In the genomic region with DNA sequence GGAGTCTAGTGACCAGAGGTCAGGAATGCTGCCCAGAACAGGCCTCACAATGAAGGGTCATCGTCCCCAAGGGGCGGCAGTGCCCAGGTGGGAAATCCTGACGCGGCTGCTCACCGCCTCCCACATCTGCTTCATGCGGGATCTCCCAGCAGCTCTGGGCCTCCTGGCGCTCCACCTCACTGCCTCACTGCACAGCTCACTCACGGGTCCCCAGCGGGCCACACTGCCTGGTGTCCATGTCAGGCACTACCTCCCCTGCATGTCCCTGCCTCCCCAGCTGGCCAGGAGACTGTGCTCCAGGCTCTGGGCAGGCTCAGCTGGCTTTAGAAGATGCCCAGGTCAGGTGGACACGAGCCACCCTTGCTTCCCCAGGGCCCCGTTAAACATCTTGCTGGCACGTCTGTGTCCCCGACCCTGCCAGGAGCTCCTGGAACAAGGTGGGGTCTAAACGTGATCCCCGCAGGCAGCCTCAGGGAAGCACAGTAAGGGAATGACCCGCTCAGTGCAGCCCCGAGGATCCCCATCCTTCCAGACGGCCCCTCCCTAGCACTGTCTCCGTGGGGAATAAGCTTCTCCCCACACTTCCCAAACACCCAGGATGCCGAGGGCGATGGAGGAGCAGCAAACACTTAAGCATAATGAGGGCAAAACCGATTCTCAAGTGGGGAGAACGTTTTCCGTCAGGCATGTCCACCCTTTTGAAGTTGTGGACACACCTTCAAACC, we compare ENCODE assay signal across 20 cellular contexts.
"Had no signal": no experiment of that assay in that cellular context is flagged by ENCODE, and none has a peak within 500 bp of the region (broad histone marks: within the 10 kb centered on the region; RNA-seq: fewer than 3 reads in every experiment).

No MANE protein-coding gene starts in this region.

- DNase-seq: activated B cell treated with CpG ODN at 0.5 μM for 24 hours; activated CD4-positive, alpha-beta T cell treated with anti-CD3 and anti-CD28 coated beads for 4 hours; activated CD4-positive, alpha-beta T cell treated with anti-CD3 and anti-CD28 coated beads, Interleukin-2, amount 50 U/mL, for 48 hours; activated effector memory CD4-positive, alpha-beta T cell treated with anti-CD3 and anti-CD28 coated beads, Interleukin-2, amount 50 U/mL, for 16 hours; activated naive CD4-positive, alpha-beta T cell treated with anti-CD3 and anti-CD28 coated beads, Interleukin-2, amount 10 ng/mL, durations not matched to agents 7 days and 5 days; activated T-cell treated with anti-CD3 and anti-CD28 coated beads, Interleukin-2, amount 50 U/mL, for 72 hours; cortex of kidney; endodermal cell; esophagus squamous epithelium; gastrocnemius medialis; hippocampal formation; kidney glomerular epithelial cell; mesenchymal stem cell; stimulated activated CD4-positive, alpha-beta T cell treated with anti-CD3 and anti-CD28 coated beads, Interleukin-2, amount 100 ng/mL, for 48 hours; stimulated activated CD8-positive, alpha-beta memory T cell treated with anti-CD3 and anti-CD28 coated beads, Interleukin-4, amount 100 ng/mL, for 48 hours; stimulated activated naive B cell treated with anti-CD40 and anti-IgM and Interleukin-4, amounts not matched to agents 10 μg/mL and 1 μg/mL and 100 μg/mL, for 72 hours had no signal

- H3K4me1 Mint-ChIP-seq: endodermal cell had no signal

- H3K4me3 Mint-ChIP-seq: activated B cell treated with CpG ODN at 0.5 μM for 24 hours; activated naive CD4-positive, alpha-beta T cell treated with anti-CD3 and anti-CD28 coated beads, Interleukin-2, amount 10 ng/mL, durations not matched to agents 7 days and 5 days; activated T-cell treated with anti-CD3 and anti-CD28 coated beads, Interleukin-2, amount 50 U/mL, for 72 hours; endodermal cell; stimulated activated naive B cell treated with anti-CD40 and anti-IgM and Interleukin-4, amounts not matched to agents 10 μg/mL and 1 μg/mL and 100 μg/mL, for 72 hours; T-helper 1 cell treated with Interleukin-12 subunit alpha and Interleukin-12 subunit beta and Interleukin-4 antibody, amounts not matched to agents 30 μg/mL and 1 μg/mL, for 36 hours; type B pancreatic cell had no signal

- H3K4me1 ChIP-seq: gastrocnemius medialis had no signal

- H3K9me3 Mint-ChIP-seq: type B pancreatic cell had no signal

- H3K27ac Mint-ChIP-seq: activated B cell treated with CpG ODN at 0.5 μM for 24 hours; activated naive CD4-positive, alpha-beta T cell treated with anti-CD3 and anti-CD28 coated beads, Interleukin-2, amount 10 ng/mL, durations not matched to agents 7 days and 5 days; activated T-cell treated with anti-CD3 and anti-CD28 coated beads, Interleukin-2, amount 50 U/mL, for 72 hours; endodermal cell; stimulated activated naive B cell treated with anti-CD40 and anti-IgM and Interleukin-4, amounts not matched to agents 10 μg/mL and 1 μg/mL and 100 μg/mL, for 72 hours; T-helper 1 cell treated with Interleukin-12 subunit alpha and Interleukin-12 subunit beta and Interleukin-4 antibody, amounts not matched to agents 30 μg/mL and 1 μg/mL, for 36 hours; type B pancreatic cell had no signal

- H3K27me3 ChIP-seq: cardiac muscle cell had no signal

- H3K9me3 ChIP-seq: esophagus squamous epithelium, gastrocnemius medialis, mucosa of descending colon had no signal

- H3K27ac ChIP-seq: cardiac muscle cell, esophagus squamous epithelium, gastrocnemius medialis had no signal

- H3K4me3 ChIP-seq: cardiac muscle cell, esophagus squamous epithelium, gastrocnemius medialis, mucosa of descending colon had no signal

- H3K27me3 Mint-ChIP-seq: activated B cell treated with CpG ODN at 0.5 μM for 24 hours; stimulated activated naive B cell treated with anti-CD40 and anti-IgM and Interleukin-4, amounts not matched to agents 10 μg/mL and 1 μg/mL and 100 μg/mL, for 72 hours; type B pancreatic cell had no signal

- H3K36me3 ChIP-seq: cardiac muscle cell, gastrocnemius medialis had no signal

- ATAC-seq: activated T-cell treated with anti-CD3 and anti-CD28 coated beads, Interleukin-2, amount 50 U/mL, for 72 hours; gastrocnemius medialis; stimulated activated naive B cell treated with anti-CD40 and anti-IgM and Interleukin-4, amounts not matched to agents 10 μg/mL and 1 μg/mL and 100 μg/mL, for 72 hours had no signal
